In genomic region chr6:136766274-136766673, GRCh38 we compare ENCODE assay signal across 25 cellular contexts. TPM values are rescaled to one million over a fixed set of nuclear protein-coding genes. Genes with fewer than 3 reads are reported as not detected.
DNase-seq lines count a peak whose midpoint lies in the region; ATAC-seq, FAIRE-seq and TF ChIP-seq lines count a peak whose summit lies in the region.
"Had no signal": no experiment of that assay in that cellular context is flagged by ENCODE, and none has a peak within 500 bp of the region (broad histone marks: within the 10 kb centered on the region; RNA-seq: fewer than 3 reads in every experiment).

No MANE protein-coding gene starts in this region.

- H3K27ac ChIP-seq in KMS-11 (peak overlapping the region; percentile 5; the same call in 1 of the 2 replicates), pancreas (peak overlapping the region in 2 of 4 donors; percentile 63 to 65)
- H3K27ac ChIP-seq: hepatocyte, upper lobe of right lung had no signal

- H3K9me3 ChIP-seq in pancreas, result no peaks in the 10 kb centered on the region
- H3K9me3 ChIP-seq: upper lobe of right lung had no signal

- intact Hi-C loops in Right ventricle myocardium inferior (cut with DNase I), result no loop called here
- intact Hi-C loops in left cardiac atrium (cut with DNase I), result no loop called here
- intact Hi-C loops in pancreas (cut with DNase I), result loop anchor here in 1 of 3 donors (10.0 kb wide), 1 partner anchor 51 kb away; no protein-coding TSS in a partner anchor

- TF ChIP-seq CTCF in KMS-11 (conservative IDR thresholded peaks at IDR 0.05; ENCODE audit: low read depth, low read length) (no peak), pancreas (IDR thresholded peaks at IDR 0.05) (no peak)

- H3K36me3 Mint-ChIP-seq in central memory CD8-positive, alpha-beta T cell (ENCODE audit: insufficient read depth), result peaks cover 10% of the 10 kb centered on the region
- H3K36me3 Mint-ChIP-seq: activated naive CD8-positive, alpha-beta T cell; WTC11 had no signal

- WGBS in pancreas, 2 donors, result 18% methylated on average over 3 of the region's 3 CpGs

- H3K27ac Mint-ChIP-seq in central memory CD8-positive, alpha-beta T cell (ENCODE audit: low read depth), result peak overlapping the region; percentile 87
- H3K27ac Mint-ChIP-seq: activated naive CD8-positive, alpha-beta T cell; progenitor cell of endocrine pancreas; WTC11 had no signal

- no peaks in the 10 kb centered on the region for H3K27me3 Mint-ChIP-seq in central memory CD8-positive, alpha-beta T cell
- H3K27me3 Mint-ChIP-seq: activated naive CD8-positive, alpha-beta T cell; progenitor cell of endocrine pancreas had no signal

- peaks cover 82% of the 10 kb centered on the region for H3K4me1 ChIP-seq in KMS-11 (ENCODE audit: low read depth, poor library complexity, severe bottlenecking)
- H3K4me1 ChIP-seq in pancreas, result peaks cover 37 to 54% (median 42%) of the 10 kb centered on the region in 3 donors

- no peaks in the 10 kb centered on the region for H4K20me1 ChIP-seq in KMS-11 (ENCODE audit: insufficient read depth)

- ATAC-seq in Right ventricle myocardium inferior, result peak; percentile 20
- no peak for ATAC-seq in left cardiac atrium
- no peak for ATAC-seq in central memory CD8-positive, alpha-beta T cell (replicated peaks; ENCODE audit: extremely low read depth, poor library complexity, severe bottlenecking)
- peak in 3 of 4 donors; percentile 6 to 48 (median 21) for ATAC-seq in pancreas
- ATAC-seq in GM18511 (IDR thresholded peaks at IDR 0.05; ENCODE audit: unreplicated experiment), result no peak
- ATAC-seq: upper lobe of right lung, WTC11 had no signal

- H3K36me3 ChIP-seq in KMS-11 (ENCODE audit: insufficient read depth) (no peaks in the 10 kb centered on the region), pancreas (no peaks in the 10 kb centered on the region)
- H3K36me3 ChIP-seq: upper lobe of right lung had no signal

- no peaks in the 10 kb centered on the region for H3K27me3 ChIP-seq in KMS-11 (ENCODE audit: insufficient read depth, low read depth)
- H3K27me3 ChIP-seq in pancreas, result no peaks in the 10 kb centered on the region
- H3K27me3 ChIP-seq: hepatocyte, upper lobe of right lung had no signal

- no peak for FAIRE-seq in pancreas (lab: Jason Lieb, UNC)
- FAIRE-seq: astrocyte, GM12892 had no signal

- peak overlapping the region; percentile 41 for H3K4me2 ChIP-seq in KMS-11
- H3K4me2 ChIP-seq: hepatocyte had no signal

- peaks cover 36% of the 10 kb centered on the region for H3K79me2 ChIP-seq in KMS-11 (ENCODE audit: insufficient read depth, low read depth)
- H3K79me2 ChIP-seq: hepatocyte had no signal

- H3K9ac ChIP-seq in KMS-11, result no peak overlapping the region

- peaks cover 75% of the 10 kb centered on the region for H3K4me1 Mint-ChIP-seq in central memory CD8-positive, alpha-beta T cell

- no peaks in the 10 kb centered on the region for H3K9me3 Mint-ChIP-seq in central memory CD8-positive, alpha-beta T cell
- H3K9me3 Mint-ChIP-seq: WTC11 had no signal

- DNase-seq in Right ventricle myocardium inferior (ENCODE audit: missing footprints) (no peak), left cardiac atrium (no peak), pancreas (no peak), cerebellum (ENCODE audit: low spot score) (no peak), HCEC 1CT (no peak)
- DNase-seq in central memory CD8-positive, alpha-beta T cell (ENCODE audit: low spot score in 2 of 2), result no peak
- DNase-seq: 8988T; cerebellar nuclear complex; DMS79 treated with DMSO at 0.1 percent for 48 hours; foreskin melanocyte; NCI-H1092 treated with DMSO at 0.1 percent for 48 hours; NCI-H2029; NCI-H226; stimulated activated CD4-positive, alpha-beta T cell treated with anti-CD3 and anti-CD28 coated beads, Interleukin-1b, Interleukin-23, amount 100 ng/mL, for 48 hours; substantia nigra; upper lobe of right lung had no signal

- H3K4me3 ChIP-seq in KMS-11 (IDR thresholded peaks at IDR 0.05; ENCODE audit: insufficient read depth, low read depth, low read length) (no peak overlapping the region), pancreas (no peak overlapping the region)
- H3K4me3 ChIP-seq: hepatocyte, lung, upper lobe of right lung had no signal

- H2AFZ ChIP-seq in KMS-11 (ENCODE audit: low read depth), result no peak overlapping the region
- H2AFZ ChIP-seq: hepatocyte had no signal

- H3K4me3 Mint-ChIP-seq in central memory CD8-positive, alpha-beta T cell, result no peak overlapping the region
- H3K4me3 Mint-ChIP-seq: WTC11 had no signal

RNA-seq across cellular contexts. Expression of gene MAP3K5, which starts 26.0 kb away (rescaled TPM):
- total RNA-seq in Right ventricle myocardium inferior, result 34.7 TPM
- 1 to 10 TPM; 6.6 to 9.7 TPM for total RNA-seq in left cardiac atrium
- total RNA-seq in pancreas, result 10 to 100 TPM; 15.7 to 28.6 (median 20.0) TPM
- polyA plus RNA-seq in pancreas, result 1 to 10 TPM; 6.7 to 7.0 TPM
- total RNA-seq in cerebellum, result 12.5 TPM

RNA-seq across cellular contexts. Expression of gene PEX7, which starts 56.1 kb away (rescaled TPM):
- total RNA-seq in Right ventricle myocardium inferior, result 11.7 TPM
- 1 to 10 TPM; 5.9 to 6.4 TPM for total RNA-seq in left cardiac atrium
- 1 to 10 TPM; 5.6 to 9.3 (median 7.4) TPM for total RNA-seq in pancreas
- 1 to 10 TPM; 3.9 to 7.4 TPM for polyA plus RNA-seq in pancreas
- 7.0 TPM for total RNA-seq in cerebellum

Comparison
In these comparisons a context has a peak if more than half of its experiments do, and no peak if none do; other contexts are left out.
1. ATAC-seq: peak in Right ventricle myocardium inferior (single experiment) and pancreas (3 of 4); none in left cardiac atrium (0 of 2), central memory CD8-positive, alpha-beta T cell (single experiment) and GM18511 (single experiment).